ENCODE assay signal across 8 cellular contexts in the genomic region with DNA sequence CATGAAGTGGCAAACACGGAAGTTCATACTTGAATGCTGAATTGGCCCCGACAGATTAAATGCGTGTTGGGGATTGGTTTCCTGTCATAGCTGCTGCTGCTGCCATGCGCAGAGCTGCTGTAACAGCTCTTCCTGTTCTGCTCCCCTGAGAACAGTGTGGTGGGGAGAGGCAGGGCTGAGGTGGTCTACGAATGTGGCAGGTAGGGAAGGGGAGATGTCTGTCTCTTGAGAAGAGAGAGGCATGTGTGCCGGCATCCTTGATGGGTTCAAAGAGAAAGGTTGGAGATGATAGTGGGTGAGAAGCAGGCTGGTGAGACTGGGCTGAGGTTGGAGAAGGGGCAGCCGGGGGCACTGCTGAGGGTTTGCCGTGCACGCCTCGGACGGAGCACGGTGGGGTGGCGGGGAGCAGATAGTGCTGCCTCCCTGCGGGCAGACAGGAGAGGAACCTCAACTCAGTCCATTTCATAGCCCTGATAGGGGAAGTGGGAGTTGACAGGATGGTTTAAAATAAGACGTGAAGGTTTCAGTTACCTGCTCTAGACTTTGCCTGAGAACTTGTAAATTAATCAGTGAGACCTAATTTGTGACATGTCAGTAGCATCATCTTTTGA. TPM values are rescaled to one million over a fixed set of nuclear protein-coding genes. Genes with fewer than 3 reads are reported as not detected.
DNase-seq lines count a peak whose midpoint lies in the region; ATAC-seq, FAIRE-seq and TF ChIP-seq lines count a peak whose summit lies in the region.

No MANE protein-coding gene starts in this region.

- peak; percentile 94 for ATAC-seq in HG02623 (IDR thresholded peaks at IDR 0.05; ENCODE audit: unreplicated experiment)

- DNase-seq in GM12891 (ENCODE audit: insufficient read length, low spot score) (peak; percentile 48), OCI-M1 (lab: John Stamatoyannopoulos, UW) (peak; percentile 62), left kidney (ENCODE audit: low read depth, low spot score) (peak; percentile 15), AG20443 (ENCODE audit: low spot score) (no peak), NCI-H2171 treated with DMSO at 0.1 percent for 48 hours (lab: John Stamatoyannopoulos, UW) (no peak)
- peak; percentile 72 for DNase-seq in activated effector memory CD4-positive, alpha-beta T cell treated with Interleukin-2 at 50 U/mL for 16 hours
- peak; percentile 52 for DNase-seq in stimulated activated CD8-positive, alpha-beta memory T cell treated with anti-CD3 and anti-CD28 coated beads, Interleukin-7, amount 100 ng/mL, for 24 hours (ENCODE audit: low read depth)

- FAIRE-seq in GM12891 (lab: Jason Lieb, UNC): peak; percentile 99

- TF ChIP-seq POLR2A in GM12891 (IDR thresholded peaks at IDR 0.05; ENCODE audit: low read depth, low read length): peak; percentile 89

TF ChIP-seq in GM12891, 5 proteins besides CTCF, POLR2A, EP300 and RAD21:
- TF ChIP-seq TAF1 (IDR thresholded peaks at IDR 0.05; ENCODE audit: low read depth, low read length): no peak; the same call in 1 of the 2 replicates
- TF ChIP-seq SPI1 (IDR thresholded peaks at IDR 0.05; ENCODE audit: low read depth, low read length): peak; percentile 98
- peak; percentile 81 for TF ChIP-seq POLR2AphosphoS5 (IDR thresholded peaks at IDR 0.05; ENCODE audit: low read depth, low read length)
- TF ChIP-seq POU2F2 (IDR thresholded peaks at IDR 0.05; ENCODE audit: low read depth, low read length): peak; percentile 44
- peak; percentile 43 for TF ChIP-seq PAX5 (IDR thresholded peaks at IDR 0.05; ENCODE audit: insufficient read depth, low read length, severe bottlenecking)
TF ChIP-seq in GM12891: peak in this region for 4.

RNA-seq across cellular contexts. Expression of gene TMEM185B, which starts 46.1 kb away (rescaled TPM):
- polyA plus RNA-seq in GM12891 (2012; ENCODE audit: low read depth, missing spikeins): 6.5 TPM

Comparison
In these comparisons a context has a peak if more than half of its experiments do, and no peak if none do; other contexts are left out.
1. DNase-seq: peak in GM12891 (single experiment), OCI-M1 (single experiment), activated effector memory CD4-positive, alpha-beta T cell treated with Interleukin-2 at 50 U/mL for 16 hours (single experiment), left kidney (single experiment) and stimulated activated CD8-positive, alpha-beta memory T cell treated with anti-CD3 and anti-CD28 coated beads, Interleukin-7, amount 100 ng/mL, for 24 hours (single experiment); none in AG20443 (single experiment) and NCI-H2171 treated with DMSO at 0.1 percent for 48 hours (single experiment).